9 cellular contexts compared by ENCODE assay signal in the genomic region with DNA sequence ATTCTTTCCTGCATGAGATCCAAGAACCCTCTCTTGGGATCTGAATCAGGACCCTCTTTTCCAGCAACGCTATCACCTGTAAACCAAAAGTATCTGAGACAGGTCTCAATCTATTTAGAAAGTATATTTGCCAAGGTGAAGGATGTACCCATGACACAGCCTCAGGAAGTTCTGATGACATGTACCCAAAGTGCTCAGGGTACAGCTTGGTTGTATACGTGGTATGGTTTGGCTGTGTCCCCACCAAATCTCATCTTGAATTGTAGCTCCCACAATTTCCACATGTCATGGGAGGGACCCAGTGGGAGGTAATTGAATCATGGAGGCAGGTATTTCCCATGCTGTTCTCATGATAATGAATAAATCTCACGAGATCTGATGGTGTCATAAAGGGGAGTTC. TPM values are rescaled to one million over a fixed set of nuclear protein-coding genes. Genes with fewer than 3 reads are reported as not detected.
DNase-seq lines count a peak whose midpoint lies in the region; ATAC-seq and TF ChIP-seq lines count a peak whose summit lies in the region.
"Not testable (repeated sequence)": the region's sequence is repeated elsewhere in the genome, so short reads cannot be mapped to it uniquely, and the experiment has no call there.
"Had no signal": no experiment of that assay in that cellular context is flagged by ENCODE, and none has a peak within 500 bp of the region (broad histone marks: within the 10 kb centered on the region; RNA-seq: fewer than 3 reads in every experiment).

No MANE protein-coding gene starts in this region.

- H3K27ac ChIP-seq in CD4-positive, CD25-positive, alpha-beta regulatory T cell (ENCODE audit: insufficient read depth, low read length, poor library complexity, severe bottlenecking): not testable (repeated sequence)
- peak overlapping the region; percentile 16 for H3K27ac ChIP-seq in OCI-LY7 (ENCODE audit: low read depth, low read length, poor library complexity, severe bottlenecking)
- H3K27ac ChIP-seq in effector memory CD4-positive, alpha-beta T cell (ENCODE audit: insufficient read depth, low read length, poor library complexity, severe bottlenecking): peak overlapping the region; percentile 4

- intact Hi-C loops in OCI-LY7 (cut with micrococcal nuclease; ENCODE audit: unreplicated experiment); natural killer cell (cut with micrococcal nuclease): not testable (repeated sequence)

- H3K9me3 ChIP-seq in CD4-positive, CD25-positive, alpha-beta regulatory T cell (ENCODE audit: control insufficient read depth in 2 of 2, low read length in 2 of 2): peaks cover 10 to 12% of the 10 kb centered on the region in 2 experiments
- H3K9me3 ChIP-seq in OCI-LY7 (ENCODE audit: low read length): peaks cover 27% of the 10 kb centered on the region
- H3K9me3 ChIP-seq in effector memory CD4-positive, alpha-beta T cell (ENCODE audit: control insufficient read depth, low read length): not testable (repeated sequence)

- H3K27me3 ChIP-seq in CD4-positive, CD25-positive, alpha-beta regulatory T cell (ENCODE audit: control insufficient read depth, insufficient read depth, low read length); effector memory CD4-positive, alpha-beta T cell (replicated peaks; ENCODE audit: control insufficient read depth, insufficient read depth, low read length, poor library complexity, severe bottlenecking): not testable (repeated sequence)

- H3K27me3 Mint-ChIP-seq in CD4-positive, CD25-positive, alpha-beta regulatory T cell; activated T-cell treated with anti-CD3 and anti-CD28 coated beads, Interleukin-2, amount 50 U/mL, for 24 hours; activated naive CD4-positive, alpha-beta T cell treated with anti-CD3 and anti-CD28 coated beads, Interleukin-2, amount 50 U/mL, for 24 hours; natural killer cell (ENCODE audit: low read depth in 2 of 2): not testable (repeated sequence)

- POLR2A ChIA-PET in OCI-LY7 (lab: Charles Lee): interaction anchor here (0.6 to 1.1 kb wide), 4 partner anchors 11 to 234 kb away, joined by 3 read pairs; no protein-coding TSS in a partner anchor

- not testable (repeated sequence) for TF ChIP-seq CTCF in OCI-LY7 (conservative IDR thresholded peaks at IDR 0.05; ENCODE audit: low read length); natural killer cell (IDR thresholded peaks at IDR 0.05)

- peaks cover 79% of the 10 kb centered on the region for H3K36me3 ChIP-seq in CD4-positive, CD25-positive, alpha-beta regulatory T cell (ENCODE audit: control insufficient read depth, insufficient read depth, low read length)
- H3K36me3 ChIP-seq in OCI-LY7 (ENCODE audit: insufficient read depth, low read length): peaks cover 97% of the 10 kb centered on the region
- peaks cover 57% of the 10 kb centered on the region for H3K36me3 ChIP-seq in effector memory CD4-positive, alpha-beta T cell (ENCODE audit: control insufficient read depth, insufficient read depth, low read length)

- not testable (repeated sequence) for H3K4me3 Mint-ChIP-seq in CD4-positive, CD25-positive, alpha-beta regulatory T cell; activated T-cell treated with anti-CD3 and anti-CD28 coated beads, Interleukin-2, amount 50 U/mL, for 24 hours; natural killer cell
- peak overlapping the region; percentile 28 for H3K4me3 Mint-ChIP-seq in activated naive CD4-positive, alpha-beta T cell treated with anti-CD3 and anti-CD28 coated beads, Interleukin-2, amount 50 U/mL, for 24 hours

- not testable (repeated sequence) for H3K4me2 ChIP-seq in OCI-LY7 (ENCODE audit: low read length)

- peak overlapping the region in 2 of 3 donors; percentile 56 to 76 for H3K27ac Mint-ChIP-seq in CD4-positive, CD25-positive, alpha-beta regulatory T cell
- H3K27ac Mint-ChIP-seq in activated T-cell treated with anti-CD3 and anti-CD28 coated beads, Interleukin-2, amount 50 U/mL, for 24 hours: peak overlapping the region; percentile 87
- H3K27ac Mint-ChIP-seq in activated naive CD4-positive, alpha-beta T cell treated with anti-CD3 and anti-CD28 coated beads, Interleukin-2, amount 50 U/mL, for 24 hours: peak overlapping the region; percentile 93
- peak overlapping the region; percentile 63 to 68 for H3K27ac Mint-ChIP-seq in natural killer cell

- H3K9me2 ChIP-seq in OCI-LY7 (ENCODE audit: insufficient read depth, low read length): not testable (repeated sequence)

- DNase-seq in CD4-positive, CD25-positive, alpha-beta regulatory T cell; OCI-LY7 (ENCODE audit: low spot score); activated T-cell treated with anti-CD3 and anti-CD28 coated beads, Interleukin-2, amount 50 U/mL, for 24 hours; effector memory CD4-positive, alpha-beta T cell; natural killer cell; stimulated activated naive CD8-positive, alpha-beta T cell treated with anti-CD3 and anti-CD28 coated beads, Interleukin-15, Interleukin-2, amounts not matched to agents 100 U/mL and 50 U/mL, for 24 hours: not testable (repeated sequence)
- peak; percentile 17 for DNase-seq in activated CD4-positive, alpha-beta T cell treated with anti-CD3 and anti-CD28 coated beads for 48 hours

- H3K9me3 Mint-ChIP-seq in CD4-positive, CD25-positive, alpha-beta regulatory T cell: peaks cover 0 to 14% (median 5%) of the 10 kb centered on the region in 7 donors
- H3K9me3 Mint-ChIP-seq in activated T-cell treated with anti-CD3 and anti-CD28 coated beads, Interleukin-2, amount 50 U/mL, for 24 hours: peaks cover 31% of the 10 kb centered on the region
- H3K9me3 Mint-ChIP-seq in activated naive CD4-positive, alpha-beta T cell treated with anti-CD3 and anti-CD28 coated beads, Interleukin-2, amount 50 U/mL, for 24 hours: peaks cover 14% of the 10 kb centered on the region
- not testable (repeated sequence) for H3K9me3 Mint-ChIP-seq in natural killer cell

- not testable (repeated sequence) for H2AFZ ChIP-seq in OCI-LY7 (ENCODE audit: low read length)

- CTCF ChIA-PET in OCI-LY7 (lab: Charles Lee; ENCODE audit: unreplicated experiment): not testable (repeated sequence)

- H3K4me1 Mint-ChIP-seq in CD4-positive, CD25-positive, alpha-beta regulatory T cell: peaks cover 22 to 72% (median 52%) of the 10 kb centered on the region in 4 donors
- peaks cover 61% of the 10 kb centered on the region for H3K4me1 Mint-ChIP-seq in activated T-cell treated with anti-CD3 and anti-CD28 coated beads, Interleukin-2, amount 50 U/mL, for 24 hours (ENCODE audit: low read depth)
- peaks cover 69% of the 10 kb centered on the region for H3K4me1 Mint-ChIP-seq in activated naive CD4-positive, alpha-beta T cell treated with anti-CD3 and anti-CD28 coated beads, Interleukin-2, amount 50 U/mL, for 24 hours
- H3K4me1 Mint-ChIP-seq in natural killer cell: peaks cover 33 to 48% of the 10 kb centered on the region in 2 donors

- not testable (repeated sequence) for H3K4me3 ChIP-seq in CD4-positive, CD25-positive, alpha-beta regulatory T cell (ENCODE audit: low read depth, low read length); OCI-LY7 (ENCODE audit: low read depth, low read length, poor library complexity, severe bottlenecking); effector memory CD4-positive, alpha-beta T cell (ENCODE audit: insufficient read depth, low read depth, low read length, poor library complexity, severe bottlenecking)

- peaks cover 77% of the 10 kb centered on the region for H3K36me3 Mint-ChIP-seq in CD4-positive, CD25-positive, alpha-beta regulatory T cell
- peaks cover 98% of the 10 kb centered on the region for H3K36me3 Mint-ChIP-seq in activated T-cell treated with anti-CD3 and anti-CD28 coated beads, Interleukin-2, amount 50 U/mL, for 24 hours (ENCODE audit: low read depth)
- H3K36me3 Mint-ChIP-seq in activated naive CD4-positive, alpha-beta T cell treated with anti-CD3 and anti-CD28 coated beads, Interleukin-2, amount 50 U/mL, for 24 hours: peaks cover 43% of the 10 kb centered on the region
- peaks cover 26% of the 10 kb centered on the region for H3K36me3 Mint-ChIP-seq in natural killer cell

- peaks cover 34% of the 10 kb centered on the region; the same call in 1 of the 2 replicates for H3K79me2 ChIP-seq in OCI-LY7 (ENCODE audit: insufficient read depth, low read depth, low read length)

- not testable (repeated sequence) for ATAC-seq in CD4-positive, CD25-positive, alpha-beta regulatory T cell (ENCODE audit: low read depth in 2 of 2); natural killer cell
- ATAC-seq in stimulated activated naive CD8-positive, alpha-beta T cell treated with anti-CD3 and anti-CD28 coated beads, Interleukin-15, Interleukin-2, amounts not matched to agents 100 U/mL and 50 U/mL, for 24 hours: peak; percentile 34

- H3K4me1 ChIP-seq in CD4-positive, CD25-positive, alpha-beta regulatory T cell (ENCODE audit: control insufficient read depth, insufficient read depth, low read length, poor library complexity, severe bottlenecking): peaks cover 20% of the 10 kb centered on the region
- H3K4me1 ChIP-seq in OCI-LY7 (ENCODE audit: insufficient read depth, low read length, poor library complexity, severe bottlenecking): peaks cover 21% of the 10 kb centered on the region
- not testable (repeated sequence) for H3K4me1 ChIP-seq in effector memory CD4-positive, alpha-beta T cell (ENCODE audit: control insufficient read depth, insufficient read depth, low read length, poor library complexity, severe bottlenecking)

- not testable (repeated sequence) for BruUV-seq in OCI-LY7 (replicated peaks; lab: Mats Ljungman, UMichigan)

- not testable (repeated sequence) for H4K20me1 ChIP-seq in OCI-LY7 (ENCODE audit: insufficient read depth, low read length)

RNA-seq across cellular contexts. Expression of a gene that starts 10.5 kb away (rescaled TPM):
- total RNA-seq in CD4-positive, CD25-positive, alpha-beta regulatory T cell: 82.2 TPM
- 10 to 100 TPM; 58.2 to 82.2 (median 73.4) TPM for polyA plus RNA-seq in CD4-positive, CD25-positive, alpha-beta regulatory T cell
- 22.7 and 33.2 TPM in 2 replicates for total RNA-seq in OCI-LY7 (2014; rRNA removed; shearing (Covaris generic))
- 46.8 and 52.6 TPM in 2 replicates for total RNA-seq in OCI-LY7 (2022)
- total RNA-seq in natural killer cell: 10 to 100 TPM; 29.0 to 56.3 (median 48.2) TPM
- total RNA-seq: GM23338 had no signal

RNA-seq across cellular contexts. Expression of a gene that starts 50.5 kb away (rescaled TPM):
- total RNA-seq in CD4-positive, CD25-positive, alpha-beta regulatory T cell: 36.5 TPM
- 10 to 100 TPM; 12.2 to 17.7 (median 14.5) TPM for polyA plus RNA-seq in CD4-positive, CD25-positive, alpha-beta regulatory T cell
- 0.79 and 4.7 TPM in 2 replicates for total RNA-seq in OCI-LY7 (2014; rRNA removed; shearing (Covaris generic))
- total RNA-seq in OCI-LY7 (2022): 5.4 and 9.2 TPM in 2 replicates
- total RNA-seq in natural killer cell: 10 to 100 TPM in 2 of 3 donors, 1 to 10 TPM in 1; 8.5 to 24.7 (median 15.4) TPM
